8 cellular contexts compared by ENCODE assay signal in the genomic region with DNA sequence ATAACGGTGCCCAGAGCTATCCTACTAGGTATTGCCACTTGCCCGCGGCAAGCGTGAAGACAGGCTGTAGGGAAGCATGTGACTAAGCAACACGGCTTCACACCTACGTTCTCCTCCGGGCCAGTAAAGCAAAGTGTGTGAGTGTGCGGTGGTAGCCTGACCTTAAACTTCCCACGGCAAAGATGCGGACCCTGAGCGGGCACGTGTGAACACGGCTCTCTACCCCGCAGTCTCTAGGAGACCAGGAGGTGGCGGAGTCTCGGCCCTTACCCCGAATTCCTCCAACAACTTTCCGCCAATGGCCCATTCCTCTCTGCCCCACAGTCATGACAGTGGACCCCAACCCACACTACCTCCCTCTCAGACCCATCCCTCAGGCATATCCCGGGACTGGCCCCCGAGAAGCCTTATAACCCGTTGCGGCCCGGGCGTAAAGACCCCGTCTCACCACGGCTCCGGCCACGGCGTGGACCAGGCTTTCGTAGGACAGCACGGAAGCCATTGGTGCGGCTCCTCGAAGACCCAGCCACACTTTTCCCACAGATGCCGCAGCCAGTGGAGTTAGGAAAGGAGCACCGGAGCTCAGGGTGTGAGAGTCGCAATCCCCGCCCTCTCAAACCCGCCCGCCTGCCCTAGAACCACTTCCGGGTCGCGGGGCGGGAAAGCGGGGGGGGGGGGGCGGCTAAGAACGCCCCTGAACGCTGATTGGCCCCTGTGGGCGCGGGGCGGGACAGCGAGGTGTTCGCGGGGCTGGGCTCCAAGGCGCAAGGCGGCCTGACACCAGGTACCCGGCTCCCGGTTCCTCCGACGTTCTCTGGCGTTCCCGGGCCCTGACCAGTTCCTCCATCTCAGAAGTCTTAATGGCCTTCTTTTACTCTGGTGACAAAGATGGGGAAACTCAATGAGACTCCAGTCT. TPM values are rescaled to one million over a fixed set of nuclear protein-coding genes. Genes with fewer than 3 reads are reported as not detected.
DNase-seq lines count a peak whose midpoint lies in the region; ATAC-seq and TF ChIP-seq lines count a peak whose summit lies in the region.

A gene with protein sequence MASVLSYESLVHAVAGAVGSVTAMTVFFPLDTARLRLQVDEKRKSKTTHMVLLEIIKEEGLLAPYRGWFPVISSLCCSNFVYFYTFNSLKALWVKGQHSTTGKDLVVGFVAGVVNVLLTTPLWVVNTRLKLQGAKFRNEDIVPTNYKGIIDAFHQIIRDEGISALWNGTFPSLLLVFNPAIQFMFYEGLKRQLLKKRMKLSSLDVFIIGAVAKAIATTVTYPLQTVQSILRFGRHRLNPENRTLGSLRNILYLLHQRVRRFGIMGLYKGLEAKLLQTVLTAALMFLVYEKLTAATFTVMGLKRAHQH (minus strand): TSS at position 600 of the 916 bp plus-strand sequence. CDS start 98 bp downstream, at position 502.

- CTCF ChIA-PET in Caco-2 (lab: Charles Lee) = interaction anchor here (1.3 to 2.1 kb wide), 2 partner anchors 80 to 136 kb away, joined by 9 to 12 read pairs; no protein-coding TSS in a partner anchor
- CTCF ChIA-PET in PC-9 (lab: Charles Lee) = interaction anchor here (0.6 kb wide), 1 partner anchor 84 kb away, joined by 5 read pairs; no protein-coding TSS in a partner anchor

- peak within 1 kb of the TSS; percentile 45 for H3K27ac ChIP-seq in PC-9
- H3K27ac ChIP-seq in esophagus squamous epithelium = peak within 1 kb of the TSS; percentile 85 to 90 (median 86)
- H3K27ac ChIP-seq in muscle layer of duodenum (ENCODE audit: low read length) = peak within 1 kb of the TSS; percentile 81

- peaks cover 52% of the 10 kb centered on the region for H3K36me3 Mint-ChIP-seq in Caco-2 (ENCODE audit: insufficient read depth, unreplicated experiment)
- H3K36me3 Mint-ChIP-seq in activated T-cell treated with anti-CD3 and anti-CD28 coated beads, Interleukin-2, amount 50 U/mL, for 24 hours (ENCODE audit: low read depth) = peaks cover 54% of the 10 kb centered on the region

- 0% methylated on average over 18 to 21 of the region's 61 CpGs for WGBS in esophagus squamous epithelium, 2 donors

- H3K27ac Mint-ChIP-seq in Caco-2 (ENCODE audit: unreplicated experiment) = peak within 1 kb of the TSS; percentile 73
- H3K27ac Mint-ChIP-seq in activated T-cell treated with anti-CD3 and anti-CD28 coated beads, Interleukin-2, amount 50 U/mL, for 24 hours = peak within 1 kb of the TSS; percentile 97

- intact Hi-C loops in Caco-2 (cut with micrococcal nuclease; ENCODE audit: unreplicated experiment) = no loop called here
- intact Hi-C loops in PC-9 (cut with micrococcal nuclease; ENCODE audit: unreplicated experiment) = loop anchor here (1.0 to 2.0 kb wide), 2 partner anchors 136 to 167 kb away; no protein-coding TSS in a partner anchor
- intact Hi-C loops in esophagus squamous epithelium (cut with DNase I) = no loop called here

- peaks cover 16% of the 10 kb centered on the region for H3K4me1 Mint-ChIP-seq in Caco-2 (ENCODE audit: low read depth, unreplicated experiment)
- peaks cover 43% of the 10 kb centered on the region for H3K4me1 Mint-ChIP-seq in activated T-cell treated with anti-CD3 and anti-CD28 coated beads, Interleukin-2, amount 50 U/mL, for 24 hours (ENCODE audit: low read depth)

- H3K36me3 ChIP-seq in Caco-2 (ENCODE audit: control insufficient read depth, insufficient read depth, low read length) (no peaks in the 10 kb centered on the region), PC-9 (ENCODE audit: low read depth) (0 out of 2 replicates have a peak, but pooled peaks cover 13% of the 10 kb centered on the region), esophagus squamous epithelium (peaks cover 0 to 19% (median 2%) of the 10 kb centered on the region in 3 donors), muscle layer of duodenum (ENCODE audit: control insufficient read depth in 1 of 2, insufficient read depth in 2 of 2, low read length in 2 of 2) (peaks cover 0 to 9% of the 10 kb centered on the region in 2 donors)

- H3F3A ChIP-seq in PC-9 (ENCODE audit: insufficient read depth, low read depth) = peaks cover 37% of the 10 kb centered on the region

- POLR2A ChIA-PET in Caco-2 (lab: Charles Lee) (interaction anchor here (0.6 to 0.9 kb wide), 6 partner anchors 19 to 878 kb away, joined by 3 to 5 read pairs (median 4); no protein-coding TSS in a partner anchor), PC-9 (lab: Charles Lee; ENCODE audit: unreplicated experiment) (interaction anchor here (0.6 to 0.7 kb wide), 2 partner anchors 9 to 10 kb away, joined by 5 to 7 read pairs; no protein-coding TSS in a partner anchor)

- H3K9me3 Mint-ChIP-seq in Caco-2 (ENCODE audit: unreplicated experiment) = no peaks in the 10 kb centered on the region
- H3K9me3 Mint-ChIP-seq in activated T-cell treated with anti-CD3 and anti-CD28 coated beads, Interleukin-2, amount 50 U/mL, for 24 hours = no peaks in the 10 kb centered on the region

- H3K79me2 ChIP-seq in PC-9 (ENCODE audit: low read depth) = peaks cover 47% of the 10 kb centered on the region

- peak; percentile 90 to 93 for DNase-seq in Caco-2
- peak; percentile 85 for DNase-seq in KG1 (lab: John Stamatoyannopoulos, UW)
- DNase-seq in PC-9 = peak; percentile 78 to 85
- peak; percentile 90 for DNase-seq in activated T-cell treated with anti-CD3 and anti-CD28 coated beads, Interleukin-2, amount 50 U/mL, for 24 hours
- peak; percentile 16 for DNase-seq in esophagus squamous epithelium (lab: John Stamatoyannopoulos, UW)
- DNase-seq in stimulated activated CD8-positive, alpha-beta memory T cell treated with anti-CD3 and anti-CD28 coated beads, Interleukin-7, amount 100 ng/mL, for 24 hours (ENCODE audit: low read depth) = peak; percentile 77

- no peaks in the 10 kb centered on the region for H3K27me3 Mint-ChIP-seq in Caco-2 (ENCODE audit: insufficient read depth, unreplicated experiment)
- H3K27me3 Mint-ChIP-seq in activated T-cell treated with anti-CD3 and anti-CD28 coated beads, Interleukin-2, amount 50 U/mL, for 24 hours = no peaks in the 10 kb centered on the region

- TF ChIP-seq POLR2A in esophagus squamous epithelium (IDR thresholded peaks at IDR 0.05) = peak in 1 of 4 donors; percentile 40

- peak within 1 kb of the TSS; percentile 100 for H2AFZ ChIP-seq in PC-9

- peak in 1 of 2 experiments; percentile 57 for TF ChIP-seq CTCF in Caco-2 (IDR thresholded peaks at IDR 0.05; ENCODE audit: insufficient read depth in 1 of 2, low read depth in 1 of 2, low read length in 1 of 2, severe bottlenecking in 1 of 2, unreplicated experiment in 1 of 2)
- TF ChIP-seq CTCF in PC-9 (conservative IDR thresholded peaks at IDR 0.05) = peak; percentile 42; the same call in 1 of the 2 replicates
- TF ChIP-seq CTCF in esophagus squamous epithelium (IDR thresholded peaks at IDR 0.05) = peak in 5 of 6 experiments; percentile 25 to 41 (median 36)

- H3K9me3 ChIP-seq in Caco-2 (no peaks in the 10 kb centered on the region), PC-9 (ENCODE audit: insufficient read depth, low read depth) (no peaks in the 10 kb centered on the region), esophagus squamous epithelium (no peaks in the 10 kb centered on the region), muscle layer of duodenum (ENCODE audit: control insufficient read depth in 1 of 2, low read length in 2 of 2) (no peaks in the 10 kb centered on the region)

- 0 out of 2 replicates have a peak, but pooled peaks cover 5% of the 10 kb centered on the region for H4K20me1 ChIP-seq in PC-9 (ENCODE audit: insufficient read depth)

- peak within 1 kb of the TSS; percentile 81 for H3K4me3 Mint-ChIP-seq in Caco-2 (ENCODE audit: unreplicated experiment)
- H3K4me3 Mint-ChIP-seq in activated T-cell treated with anti-CD3 and anti-CD28 coated beads, Interleukin-2, amount 50 U/mL, for 24 hours = peak within 1 kb of the TSS; percentile 96

- peak within 1 kb of the TSS; percentile 73 for H3K4me2 ChIP-seq in PC-9

- H3K27me3 ChIP-seq in Caco-2 (replicated peaks; ENCODE audit: control insufficient read depth, insufficient read depth, low read length) (no peaks in the 10 kb centered on the region), PC-9 (ENCODE audit: insufficient read depth, low read depth) (no peaks in the 10 kb centered on the region), esophagus squamous epithelium (no peaks in the 10 kb centered on the region), muscle layer of duodenum (ENCODE audit: low read depth, low read length) (no peaks in the 10 kb centered on the region)

- no TSS peak for BruUV-seq in Caco-2 (replicated peaks; lab: Mats Ljungman, UMichigan)
- BruUV-seq in PC-9 (replicated peaks; lab: Mats Ljungman, UMichigan) = no TSS peak

- H3K9me2 ChIP-seq in PC-9 (ENCODE audit: insufficient read depth) = no peaks in the 10 kb centered on the region

- H3K4me1 ChIP-seq in Caco-2 (peaks cover 15% of the 10 kb centered on the region; the same call in 1 of the 2 replicates), PC-9 (replicated peaks; ENCODE audit: insufficient read depth) (peaks cover 20% of the 10 kb centered on the region), esophagus squamous epithelium (peaks cover 10 to 32% (median 18%) of the 10 kb centered on the region in 3 donors), muscle layer of duodenum (ENCODE audit: control insufficient read depth in 1 of 2, insufficient read depth in 2 of 2, low read length in 2 of 2) (peaks cover 11 to 25% of the 10 kb centered on the region in 2 donors)

- peak; percentile 54 for ATAC-seq in GM21447 (IDR thresholded peaks at IDR 0.05; ENCODE audit: unreplicated experiment)

- H3K4me3 ChIP-seq in Caco-2 (ENCODE audit: low read depth, low read length) = peak within 1 kb of the TSS; percentile 88
- peak within 1 kb of the TSS; percentile 98 for H3K4me3 ChIP-seq in PC-9
- H3K4me3 ChIP-seq in esophagus squamous epithelium = peak within 1 kb of the TSS; percentile 75 to 97 (median 86)
- H3K4me3 ChIP-seq in muscle layer of duodenum (ENCODE audit: low read depth in 1 of 2, low read length in 2 of 2) = peak within 1 kb of the TSS; percentile 96 to 99

RNA-seq across cellular contexts. Expression of the gene that starts here (rescaled TPM):
- total RNA-seq in Caco-2 (2022) = 23.1 and 23.5 TPM in 2 replicates
- 25.0 and 28.1 TPM in 2 replicates for total RNA-seq in PC-9 (2021)
- total RNA-seq in esophagus squamous epithelium = 10 to 100 TPM; 11.0 to 19.0 (median 15.5) TPM

Comparison
In these comparisons a context has a peak if more than half of its experiments do, and no peak if none do; other contexts are left out.
1. Peak in every context shown above with its lines: DNase-seq, ATAC-seq, H3K4me3 ChIP-seq and H3K27ac ChIP-seq.
2. DNase-seq: peak in every context shown above with its lines; median percentile 92 in Caco-2; 90 in activated T-cell treated with anti-CD3 and anti-CD28 coated beads, Interleukin-2, amount 50 U/mL, for 24 hours; 85 in KG1; 82 in PC-9; 77 in stimulated activated CD8-positive, alpha-beta memory T cell treated with anti-CD3 and anti-CD28 coated beads, Interleukin-7, amount 100 ng/mL, for 24 hours; 16 in esophagus squamous epithelium.